ENCODE assay signal across 8 cellular contexts in genomic region chr3:105366302-105367062, GRCh38. TPM values are rescaled to one million over a fixed set of nuclear protein-coding genes. Genes with fewer than 3 reads are reported as not detected.
DNase-seq lines count a peak whose midpoint lies in the region; ATAC-seq and TF ChIP-seq lines count a peak whose summit lies in the region.

TSS of gene ALCAM (plus strand) at chr3:105366909.

- peak within 1 kb of the TSS; percentile 57 for H3K4me3 ChIP-seq in CD8-positive, alpha-beta T cell (ENCODE audit: low read depth, low read length)
- H3K4me3 ChIP-seq in lower lobe of right lung = peak within 1 kb of the TSS; percentile 69

- no peak for TF ChIP-seq CTCF in CD8-positive, alpha-beta T cell (IDR thresholded peaks at IDR 0.05)
- TF ChIP-seq CTCF in lower lobe of right lung (IDR thresholded peaks at IDR 0.05) = peak; percentile 52

- H3K27me3 Mint-ChIP-seq in CD8-positive, alpha-beta T cell (ENCODE audit: low read depth) = peaks cover 7% of the 10 kb centered on the region
- H3K27me3 Mint-ChIP-seq in activated CD4-positive, alpha-beta memory T cell treated with anti-CD3 and anti-CD28 coated beads, Interleukin-2, amount 10 ng/mL, durations not matched to agents 7 days and 5 days = peaks cover 21% of the 10 kb centered on the region

- peak; percentile 57 to 79 (median 71) for DNase-seq in CD8-positive, alpha-beta T cell
- peak; percentile 98 for DNase-seq in NCI-H82 (lab: John Stamatoyannopoulos, UW)
- DNase-seq in activated CD4-positive, alpha-beta memory T cell treated with anti-CD3 and anti-CD28 coated beads, Interleukin-2, amount 10 ng/mL, durations not matched to agents 7 days and 5 days = peak; percentile 84
- peak; percentile 74 for DNase-seq in effector CD4-positive, alpha-beta T cell
- DNase-seq in lower lobe of right lung = peak; percentile 98
- peak; percentile 60 to 64 (median 62) for DNase-seq in stimulated activated CD4-positive, alpha-beta T cell treated with anti-CD3 and anti-CD28 coated beads, TNF-alpha, amount 100 ng/mL, for 4 hours (ENCODE audit: low read depth in 3 of 3)

- peaks cover 20% of the 10 kb centered on the region for H3K4me1 ChIP-seq in CD8-positive, alpha-beta T cell (ENCODE audit: insufficient read depth, low read length)
- H3K4me1 ChIP-seq in lower lobe of right lung = peaks cover 15% of the 10 kb centered on the region

- H3K27ac Mint-ChIP-seq in CD8-positive, alpha-beta T cell = peak within 1 kb of the TSS; percentile 93
- peak within 1 kb of the TSS; percentile 91 for H3K27ac Mint-ChIP-seq in activated CD4-positive, alpha-beta memory T cell treated with anti-CD3 and anti-CD28 coated beads, Interleukin-2, amount 10 ng/mL, durations not matched to agents 7 days and 5 days

- H3K27ac ChIP-seq in CD8-positive, alpha-beta T cell (ENCODE audit: low read depth, low read length) = peak within 1 kb of the TSS; percentile 63
- H3K27ac ChIP-seq in lower lobe of right lung = peak within 1 kb of the TSS; percentile 90

- H3K4me3 Mint-ChIP-seq in CD8-positive, alpha-beta T cell = peak within 1 kb of the TSS; percentile 89
- peak within 1 kb of the TSS; percentile 91 for H3K4me3 Mint-ChIP-seq in activated CD4-positive, alpha-beta memory T cell treated with anti-CD3 and anti-CD28 coated beads, Interleukin-2, amount 10 ng/mL, durations not matched to agents 7 days and 5 days

- POLR2A ChIA-PET in CD8-positive, alpha-beta T cell (lab: Charles Lee) = no interaction called here
- POLR2A ChIA-PET in activated CD4-positive, alpha-beta memory T cell treated with anti-CD3 and anti-CD28 coated beads, Interleukin-2, amount 10 ng/mL, durations not matched to agents 7 days and 5 days (lab: Charles Lee) = interaction anchor here (1.0 kb wide), 1 partner anchor 11 kb away, joined by 3 read pairs; no protein-coding TSS in a partner anchor

- no peaks in the 10 kb centered on the region for H3K9me3 Mint-ChIP-seq in CD8-positive, alpha-beta T cell
- no peaks in the 10 kb centered on the region for H3K9me3 Mint-ChIP-seq in activated CD4-positive, alpha-beta memory T cell treated with anti-CD3 and anti-CD28 coated beads, Interleukin-2, amount 10 ng/mL, durations not matched to agents 7 days and 5 days

- CTCF ChIA-PET in CD8-positive, alpha-beta T cell (lab: Charles Lee) = no interaction called here
- CTCF ChIA-PET in activated CD4-positive, alpha-beta memory T cell treated with anti-CD3 and anti-CD28 coated beads, Interleukin-2, amount 10 ng/mL, durations not matched to agents 7 days and 5 days (lab: Charles Lee) = no interaction called here

- peaks cover 32% of the 10 kb centered on the region for H3K4me1 Mint-ChIP-seq in CD8-positive, alpha-beta T cell (ENCODE audit: low read depth)
- H3K4me1 Mint-ChIP-seq in activated CD4-positive, alpha-beta memory T cell treated with anti-CD3 and anti-CD28 coated beads, Interleukin-2, amount 10 ng/mL, durations not matched to agents 7 days and 5 days = peaks cover 35% of the 10 kb centered on the region

- no peaks in the 10 kb centered on the region for H3K36me3 ChIP-seq in CD8-positive, alpha-beta T cell (ENCODE audit: insufficient read depth, low read length)
- H3K36me3 ChIP-seq in lower lobe of right lung = no peaks in the 10 kb centered on the region

- no peaks in the 10 kb centered on the region for H3K9me3 ChIP-seq in CD8-positive, alpha-beta T cell (ENCODE audit: low read length)
- no peaks in the 10 kb centered on the region for H3K9me3 ChIP-seq in lower lobe of right lung

- peaks cover 7% of the 10 kb centered on the region for H3K36me3 Mint-ChIP-seq in CD8-positive, alpha-beta T cell
- H3K36me3 Mint-ChIP-seq in activated CD4-positive, alpha-beta memory T cell treated with anti-CD3 and anti-CD28 coated beads, Interleukin-2, amount 10 ng/mL, durations not matched to agents 7 days and 5 days (ENCODE audit: low read depth) = peaks cover 7% of the 10 kb centered on the region

- intact Hi-C loops in CD8-positive, alpha-beta T cell (cut with DNase I, micrococcal nuclease) = loop anchor here in 1 of 2 experiments (5.0 to 10.0 kb wide), 3 partner anchors 381 to 808 kb away; no protein-coding TSS in a partner anchor
- intact Hi-C loops in lower lobe of right lung (cut with DNase I) = no loop called here

- H3K27me3 ChIP-seq in CD8-positive, alpha-beta T cell (ENCODE audit: insufficient read depth, low read length) = peaks cover 4% of the 10 kb centered on the region
- no peaks in the 10 kb centered on the region for H3K27me3 ChIP-seq in lower lobe of right lung (ENCODE audit: low read depth)

- ATAC-seq in CD8-positive, alpha-beta T cell = peak; percentile 60
- ATAC-seq in GM19438 (IDR thresholded peaks at IDR 0.05; ENCODE audit: low read depth, unreplicated experiment) (peak; percentile 45), HG03571 (IDR thresholded peaks at IDR 0.05; ENCODE audit: unreplicated experiment) (peak; percentile 54), lower lobe of right lung (peak; percentile 85 to 93)

RNA-seq across cellular contexts. Expression of gene ALCAM, which starts in this region (rescaled TPM):
- total RNA-seq in CD8-positive, alpha-beta T cell = 1 to 10 TPM; 2.9 TPM
- total RNA-seq in activated CD4-positive, alpha-beta memory T cell treated with anti-CD3 and anti-CD28 coated beads, Interleukin-2, amount 10 ng/mL, durations not matched to agents 7 days and 5 days = 10 to 100 TPM; 12.4 to 12.9 TPM
- 174 TPM for total RNA-seq in lower lobe of right lung

Comparison
In these comparisons a context has a peak if more than half of its experiments do, and no peak if none do; other contexts are left out.
1. Peak in every context shown above with its lines: DNase-seq, ATAC-seq, H3K4me3 ChIP-seq and H3K27ac ChIP-seq.
2. RNA of gene ALCAM (total RNA-seq): 174 TPM in lower lobe of right lung (single experiment); 12.4 to 12.9 TPM in activated CD4-positive, alpha-beta memory T cell treated with anti-CD3 and anti-CD28 coated beads, Interleukin-2, amount 10 ng/mL, durations not matched to agents 7 days and 5 days and 2.9 TPM in CD8-positive, alpha-beta T cell; every median in the first group is over 10 times any median in the second.